1 cellular context compared by ENCODE assay signal in the genomic region with DNA sequence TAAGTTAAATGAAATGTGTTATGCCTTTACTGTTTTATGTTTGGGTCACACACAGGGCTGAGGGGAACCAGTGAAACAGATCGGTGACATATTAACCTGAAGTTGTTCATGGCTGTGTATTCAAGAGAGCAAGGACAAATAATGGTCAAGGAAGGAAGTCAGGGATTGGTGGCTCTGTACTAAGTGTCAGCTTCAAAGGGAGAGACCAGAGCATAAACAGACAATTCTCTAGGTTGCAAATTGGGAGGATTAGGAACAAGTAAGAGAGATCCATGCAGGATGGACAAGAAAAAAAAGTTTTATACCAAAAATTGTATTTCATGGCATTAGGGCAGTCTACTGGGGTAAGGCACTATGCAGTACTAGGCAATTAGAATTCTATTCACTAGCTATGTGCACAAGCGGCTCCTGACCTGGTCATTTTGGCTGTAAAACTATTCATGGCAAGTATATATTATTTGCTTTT.
TF ChIP-seq lines count a peak whose summit lies in the region.

No MANE protein-coding gene starts in this region.

TF ChIP-seq in HepG2, 621 proteins besides CTCF, POLR2A, EP300 and RAD21 (continued from another document and continues in another):
- TF ChIP-seq, protein P1, sequence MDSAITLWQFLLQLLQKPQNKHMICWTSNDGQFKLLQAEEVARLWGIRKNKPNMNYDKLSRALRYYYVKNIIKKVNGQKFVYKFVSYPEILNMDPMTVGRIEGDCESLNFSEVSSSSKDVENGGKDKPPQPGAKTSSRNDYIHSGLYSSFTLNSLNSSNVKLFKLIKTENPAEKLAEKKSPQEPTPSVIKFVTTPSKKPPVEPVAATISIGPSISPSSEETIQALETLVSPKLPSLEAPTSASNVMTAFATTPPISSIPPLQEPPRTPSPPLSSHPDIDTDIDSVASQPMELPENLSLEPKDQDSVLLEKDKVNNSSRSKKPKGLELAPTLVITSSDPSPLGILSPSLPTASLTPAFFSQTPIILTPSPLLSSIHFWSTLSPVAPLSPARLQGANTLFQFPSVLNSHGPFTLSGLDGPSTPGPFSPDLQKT (CRISPR knock-in tag; IDR thresholded peaks at IDR 0.05; ENCODE audit: borderline replicate concordance), result no peak
- TF ChIP-seq HHEX (CRISPR knock-in tag; IDR thresholded peaks at IDR 0.05) (no peak), ZMYM2 (CRISPR knock-in tag; IDR thresholded peaks at IDR 0.05) (no peak), ZNF770 (CRISPR knock-in tag; IDR thresholded peaks at IDR 0.05) (no peak), PHF21A (CRISPR knock-in tag; IDR thresholded peaks at IDR 0.05) (peak; percentile 80), ZNF589 (CRISPR knock-in tag; conservative IDR thresholded peaks at IDR 0.05) (no peak), ZFP82 (CRISPR knock-in tag; IDR thresholded peaks at IDR 0.05; ENCODE audit: borderline replicate concordance) (no peak), PHF8 (CRISPR knock-in tag; IDR thresholded peaks at IDR 0.05) (no peak), TAF15 (IDR thresholded peaks at IDR 0.05; ENCODE audit: low read depth, low read length, poor library complexity, severe bottlenecking) (no peak), SNRNP70 (IDR thresholded peaks at IDR 0.05; ENCODE audit: low read depth, low read length) (no peak), HDAC1 (CRISPR knock-in tag; IDR thresholded peaks at IDR 0.05) (peak; percentile 54; the same call in 1 of the 2 replicates), RBAK (CRISPR knock-in tag; IDR thresholded peaks at IDR 0.05) (no peak), EED (CRISPR knock-in tag; IDR thresholded peaks at IDR 0.05) (no peak), SMAD9 (CRISPR knock-in tag; IDR thresholded peaks at IDR 0.05) (no peak), ZFP36 (IDR thresholded peaks at IDR 0.05; ENCODE audit: borderline replicate concordance, low read depth, low read length, partially characterized antibody) (no peak), PRPF4 (IDR thresholded peaks at IDR 0.05; ENCODE audit: low read depth, low read length, poor library complexity, severe bottlenecking) (no peak), HMG20A (CRISPR knock-in tag; IDR thresholded peaks at IDR 0.05; ENCODE audit: borderline replicate concordance) (peak; percentile 81; the same call in 1 of the 2 replicates), NR1H2 (CRISPR knock-in tag; IDR thresholded peaks at IDR 0.05; ENCODE audit: borderline replicate concordance, low read depth) (no peak), TBX3 (IDR thresholded peaks at IDR 0.05; ENCODE audit: borderline replicate concordance) (peak; percentile 36; the same call in 1 of the 2 replicates), ARID2 (CRISPR knock-in tag; IDR thresholded peaks at IDR 0.05; ENCODE audit: borderline replicate concordance) (no peak), NCOA1 (CRISPR knock-in tag; IDR thresholded peaks at IDR 0.05) (no peak), HOXA3 (CRISPR knock-in tag; IDR thresholded peaks at IDR 0.05) (no peak), ARNT2 (CRISPR knock-in tag; IDR thresholded peaks at IDR 0.05; ENCODE audit: low read depth) (no peak), ZNF782 (CRISPR knock-in tag; IDR thresholded peaks at IDR 0.05; ENCODE audit: borderline replicate concordance) (no peak), YEATS4 (CRISPR knock-in tag; IDR thresholded peaks at IDR 0.05; ENCODE audit: borderline replicate concordance) (no peak), KDM5B (CRISPR knock-in tag; IDR thresholded peaks at IDR 0.05; ENCODE audit: borderline replicate concordance) (no peak), NR2F1 (CRISPR knock-in tag; IDR thresholded peaks at IDR 0.05) (no peak), ZNF331 (CRISPR knock-in tag; IDR thresholded peaks at IDR 0.05) (no peak; the same call in 1 of the 2 replicates), JDP2 (CRISPR knock-in tag; IDR thresholded peaks at IDR 0.05; ENCODE audit: borderline replicate concordance) (no peak), ZNF609 (CRISPR knock-in tag; IDR thresholded peaks at IDR 0.05; ENCODE audit: borderline replicate concordance) (peak; percentile 56; the same call in 1 of the 2 replicates), KAT2B (IDR thresholded peaks at IDR 0.05; ENCODE audit: borderline replicate concordance, low read depth, low read length) (no peak), NR2F2 (IDR thresholded peaks at IDR 0.05; ENCODE audit: borderline replicate concordance, low read depth) (no peak), ZNF362 (CRISPR knock-in tag; IDR thresholded peaks at IDR 0.05; ENCODE audit: borderline replicate concordance) (no peak), NFYB (CRISPR knock-in tag; IDR thresholded peaks at IDR 0.05) (peak; percentile 65), GABPA (IDR thresholded peaks at IDR 0.05; ENCODE audit: low read depth, low read length) (no peak), GABPA (CRISPR knock-in tag; IDR thresholded peaks at IDR 0.05; ENCODE audit: low read depth) (0 out of 2 replicates have a peak, but pooled peaks have one; percentile 16), ARID4A (CRISPR knock-in tag; IDR thresholded peaks at IDR 0.05; ENCODE audit: borderline replicate concordance) (no peak; the same call in 1 of the 2 replicates), ELF4 (CRISPR knock-in tag; IDR thresholded peaks at IDR 0.05; ENCODE audit: borderline replicate concordance) (0 out of 2 replicates have a peak, but pooled peaks have one; percentile 64), MBD4 (IDR thresholded peaks at IDR 0.05; ENCODE audit: borderline replicate concordance, low read length) (no peak), NKX3-1 (CRISPR knock-in tag; IDR thresholded peaks at IDR 0.05) (no peak), ZNF552 (CRISPR knock-in tag; IDR thresholded peaks at IDR 0.05; ENCODE audit: borderline replicate concordance) (no peak)
- TF ChIP-seq, protein P2, sequence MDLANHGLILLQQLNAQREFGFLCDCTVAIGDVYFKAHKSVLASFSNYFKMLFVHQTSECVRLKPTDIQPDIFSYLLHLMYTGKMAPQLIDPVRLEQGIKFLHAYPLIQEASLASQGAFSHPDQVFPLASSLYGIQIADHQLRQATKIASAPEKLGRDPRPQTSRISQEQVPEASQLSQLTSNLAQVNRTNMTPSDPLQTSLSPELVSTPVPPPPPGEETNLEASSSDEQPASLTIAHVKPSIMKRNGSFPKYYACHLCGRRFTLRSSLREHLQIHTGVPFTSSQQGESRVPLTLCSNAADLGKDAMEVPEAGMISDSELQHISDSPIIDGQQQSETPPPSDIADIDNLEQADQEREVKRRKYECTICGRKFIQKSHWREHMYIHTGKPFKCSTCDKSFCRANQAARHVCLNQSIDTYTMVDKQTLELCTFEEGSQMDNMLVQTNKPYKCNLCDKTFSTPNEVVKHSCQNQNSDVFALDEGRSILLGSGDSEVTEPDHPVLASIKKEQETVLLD (CRISPR knock-in tag; IDR thresholded peaks at IDR 0.05; ENCODE audit: low read depth), result no peak
- TF ChIP-seq, protein P3, sequence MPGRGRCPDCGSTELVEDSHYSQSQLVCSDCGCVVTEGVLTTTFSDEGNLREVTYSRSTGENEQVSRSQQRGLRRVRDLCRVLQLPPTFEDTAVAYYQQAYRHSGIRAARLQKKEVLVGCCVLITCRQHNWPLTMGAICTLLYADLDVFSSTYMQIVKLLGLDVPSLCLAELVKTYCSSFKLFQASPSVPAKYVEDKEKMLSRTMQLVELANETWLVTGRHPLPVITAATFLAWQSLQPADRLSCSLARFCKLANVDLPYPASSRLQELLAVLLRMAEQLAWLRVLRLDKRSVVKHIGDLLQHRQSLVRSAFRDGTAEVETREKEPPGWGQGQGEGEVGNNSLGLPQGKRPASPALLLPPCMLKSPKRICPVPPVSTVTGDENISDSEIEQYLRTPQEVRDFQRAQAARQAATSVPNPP (CRISPR knock-in tag; IDR thresholded peaks at IDR 0.05), result no peak
- TF ChIP-seq, protein P4, sequence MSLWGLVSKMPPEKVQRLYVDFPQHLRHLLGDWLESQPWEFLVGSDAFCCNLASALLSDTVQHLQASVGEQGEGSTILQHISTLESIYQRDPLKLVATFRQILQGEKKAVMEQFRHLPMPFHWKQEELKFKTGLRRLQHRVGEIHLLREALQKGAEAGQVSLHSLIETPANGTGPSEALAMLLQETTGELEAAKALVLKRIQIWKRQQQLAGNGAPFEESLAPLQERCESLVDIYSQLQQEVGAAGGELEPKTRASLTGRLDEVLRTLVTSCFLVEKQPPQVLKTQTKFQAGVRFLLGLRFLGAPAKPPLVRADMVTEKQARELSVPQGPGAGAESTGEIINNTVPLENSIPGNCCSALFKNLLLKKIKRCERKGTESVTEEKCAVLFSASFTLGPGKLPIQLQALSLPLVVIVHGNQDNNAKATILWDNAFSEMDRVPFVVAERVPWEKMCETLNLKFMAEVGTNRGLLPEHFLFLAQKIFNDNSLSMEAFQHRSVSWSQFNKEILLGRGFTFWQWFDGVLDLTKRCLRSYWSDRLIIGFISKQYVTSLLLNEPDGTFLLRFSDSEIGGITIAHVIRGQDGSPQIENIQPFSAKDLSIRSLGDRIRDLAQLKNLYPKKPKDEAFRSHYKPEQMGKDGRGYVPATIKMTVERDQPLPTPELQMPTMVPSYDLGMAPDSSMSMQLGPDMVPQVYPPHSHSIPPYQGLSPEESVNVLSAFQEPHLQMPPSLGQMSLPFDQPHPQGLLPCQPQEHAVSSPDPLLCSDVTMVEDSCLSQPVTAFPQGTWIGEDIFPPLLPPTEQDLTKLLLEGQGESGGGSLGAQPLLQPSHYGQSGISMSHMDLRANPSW (CRISPR knock-in tag; IDR thresholded peaks at IDR 0.05; ENCODE audit: borderline replicate concordance), result no peak
